In genomic region chr9:131037336-131038255, GRCh38 we compare ENCODE assay signal across 15 cellular contexts. TPM values are rescaled to one million over a fixed set of nuclear protein-coding genes. Genes with fewer than 3 reads are reported as not detected.
DNase-seq lines count a peak whose midpoint lies in the region; ATAC-seq and TF ChIP-seq lines count a peak whose summit lies in the region.
"Had no signal": no experiment of that assay in that cellular context is flagged by ENCODE, and none has a peak within 500 bp of the region (broad histone marks: within the 10 kb centered on the region; RNA-seq: fewer than 3 reads in every experiment).

No MANE protein-coding gene starts in this region.

- H3K9ac ChIP-seq in H9 (ENCODE audit: extremely low read depth, insufficient read length, low read length), result no peak overlapping the region

- no peak overlapping the region for H3K18ac ChIP-seq in H9 (ENCODE audit: insufficient read length, low read depth, low read length)

- no peak overlapping the region for H3K56ac ChIP-seq in H9 (ENCODE audit: insufficient read length, low read depth, low read length)

- H4K5ac ChIP-seq in H9 (ENCODE audit: insufficient read length, low read depth, low read length), result no peak overlapping the region

- H4K20me1 ChIP-seq in H9 (ENCODE audit: control insufficient read depth, insufficient read depth, insufficient read length), result no peaks in the 10 kb centered on the region

- H3K27me3 Mint-ChIP-seq in H9 (ENCODE audit: low read depth), result no peaks in the 10 kb centered on the region
- peaks cover 42 to 74% of the 10 kb centered on the region in 2 donors for H3K27me3 Mint-ChIP-seq in effector memory CD8-positive, alpha-beta T cell
- peaks cover 25% of the 10 kb centered on the region for H3K27me3 Mint-ChIP-seq in activated T-helper 17 cell treated with anti-CD3 and anti-CD28 coated beads, Interleukin-2, amount 50 U/mL, for 72 hours

- peaks cover 4% of the 10 kb centered on the region for H3K23me2 ChIP-seq in H9 (ENCODE audit: insufficient read length, low read depth, low read length, poor library complexity, severe bottlenecking)

- TF ChIP-seq POLR2A in spleen (IDR thresholded peaks at IDR 0.05), result no peak

- no peak overlapping the region for H3K4me2 ChIP-seq in H9 (ENCODE audit: insufficient read depth, insufficient read length, low read length)

- intact Hi-C loops in right cardiac atrium (cut with DNase I) (no loop called here), spleen (cut with DNase I; ENCODE audit: low total_unique reads) (no loop called here)

- no peak overlapping the region for H3K4me3 ChIP-seq in right cardiac atrium (ENCODE audit: low read length)
- H3K4me3 ChIP-seq in spleen, result no peak overlapping the region
- H3K4me3 ChIP-seq: esophagus muscularis mucosa, Peyer's patch, stomach had no signal

- no peak overlapping the region for H3T11ph ChIP-seq in H9 (ENCODE audit: low read length)

- no peak overlapping the region; the same call in 1 of the 2 replicates for H3K14ac ChIP-seq in H9 (ENCODE audit: insufficient read depth, low read length)

- no peaks in the 10 kb centered on the region for H3K4me1 Mint-ChIP-seq in H9
- peaks cover 0 to 3% of the 10 kb centered on the region in 2 donors for H3K4me1 Mint-ChIP-seq in effector memory CD8-positive, alpha-beta T cell (ENCODE audit: low read depth in 2 of 2)
- H3K4me1 Mint-ChIP-seq in activated T-helper 17 cell treated with anti-CD3 and anti-CD28 coated beads, Interleukin-2, amount 50 U/mL, for 72 hours, result no peaks in the 10 kb centered on the region

- H3K9me3 ChIP-seq in H9 (ENCODE audit: control insufficient read depth, low read depth, low read length) (no peaks in the 10 kb centered on the region), right cardiac atrium (ENCODE audit: control insufficient read depth, low read length) (no peaks in the 10 kb centered on the region), spleen (no peaks in the 10 kb centered on the region)
- H3K9me3 ChIP-seq: esophagus muscularis mucosa, Peyer's patch, stomach had no signal

- H3K27me3 ChIP-seq in H9 (ENCODE audit: insufficient read depth, low read length) (no peaks in the 10 kb centered on the region), right cardiac atrium (ENCODE audit: control insufficient read depth, insufficient read depth) (no peaks in the 10 kb centered on the region), spleen (replicated peaks in 1 of 7) (peaks cover 0 to 17% (median 0%) of the 10 kb centered on the region in 7 donors)
- H3K27me3 ChIP-seq: esophagus muscularis mucosa, Peyer's patch had no signal

- H3K4me1 ChIP-seq in H9 (ENCODE audit: insufficient read depth, low read length), result no peaks in the 10 kb centered on the region
- peaks cover 9% of the 10 kb centered on the region for H3K4me1 ChIP-seq in right cardiac atrium (ENCODE audit: control insufficient read depth, insufficient read depth, low read length)
- peaks cover 0 to 18% (median 1%) of the 10 kb centered on the region in 6 donors for H3K4me1 ChIP-seq in spleen

- H3K79me1 ChIP-seq in H9 (ENCODE audit: insufficient read depth, low read depth, low read length, poor library complexity, severe bottlenecking), result no peaks in the 10 kb centered on the region

- H3K36me3 ChIP-seq in spleen, result no peaks in the 10 kb centered on the region
- H3K36me3 ChIP-seq: esophagus muscularis mucosa, Peyer's patch, stomach had no signal

- no peak overlapping the region for H2BK120ac ChIP-seq in H9 (ENCODE audit: low read depth, low read length, poor library complexity, severe bottlenecking)

- DNase-seq in H9 (no peak), astrocyte of the hippocampus (ENCODE audit: low read depth, low spot score) (peak; percentile 36), right cardiac atrium (peak in 2 of 3 donors; percentile 31 to 61), spleen (no peak), middle frontal gyrus (ENCODE audit: extremely low spot score, low spot score) (no peak)
- DNase-seq in effector memory CD8-positive, alpha-beta T cell, result no peak
- DNase-seq: activated CD8-positive, alpha-beta T cell treated with anti-CD3 and anti-CD28 coated beads for 36 hours; activated naive CD4-positive, alpha-beta T cell treated with Interleukin-2 at 50 U/mL for 16 hours; CD4-positive, alpha-beta T cell; stomach had no signal

- ATAC-seq in right cardiac atrium, result peak; percentile 32 to 50
- no peak for ATAC-seq in effector memory CD8-positive, alpha-beta T cell (replicated peaks)
- no peak for ATAC-seq in HG02885 (IDR thresholded peaks at IDR 0.05; ENCODE audit: poor library complexity, unreplicated experiment)
- no peak for ATAC-seq in activated T-helper 17 cell treated with anti-CD3 and anti-CD28 coated beads, Interleukin-2, amount 50 U/mL, for 72 hours (replicated peaks)
- ATAC-seq: activated CD8-positive, alpha-beta T cell treated with anti-CD3 and anti-CD28 coated beads for 36 hours had no signal

- TF ChIP-seq CTCF in H9 (conservative IDR thresholded peaks at IDR 0.05), result no peak
- no peak for TF ChIP-seq CTCF in spleen (IDR thresholded peaks at IDR 0.05 in 8 of 11, conservative IDR thresholded peaks at IDR 0.05 in 3 of 11)

- H3K9me3 Mint-ChIP-seq in H9, result no peaks in the 10 kb centered on the region
- H3K9me3 Mint-ChIP-seq in effector memory CD8-positive, alpha-beta T cell, result no peaks in the 10 kb centered on the region
- H3K9me3 Mint-ChIP-seq in activated T-helper 17 cell treated with anti-CD3 and anti-CD28 coated beads, Interleukin-2, amount 50 U/mL, for 72 hours, result no peaks in the 10 kb centered on the region
- H3K9me3 Mint-ChIP-seq: activated CD8-positive, alpha-beta T cell treated with anti-CD3 and anti-CD28 coated beads for 36 hours; CD4-positive, alpha-beta T cell had no signal

- no peak overlapping the region for H3K4ac ChIP-seq in H9 (ENCODE audit: low read depth, low read length)

- H2AK5ac ChIP-seq in H9 (ENCODE audit: insufficient read length, low read length), result no peak overlapping the region

- no peak overlapping the region for H3K4me3 Mint-ChIP-seq in H9
- H3K4me3 Mint-ChIP-seq in effector memory CD8-positive, alpha-beta T cell, result no peak overlapping the region
- no peak overlapping the region for H3K4me3 Mint-ChIP-seq in activated T-helper 17 cell treated with anti-CD3 and anti-CD28 coated beads, Interleukin-2, amount 50 U/mL, for 72 hours
- H3K4me3 Mint-ChIP-seq: activated CD8-positive, alpha-beta T cell treated with anti-CD3 and anti-CD28 coated beads for 36 hours; CD4-positive, alpha-beta T cell had no signal

- H3K23ac ChIP-seq in H9 (ENCODE audit: insufficient read length, low read depth, low read length), result no peak overlapping the region

- WGBS in H9 (ENCODE audit: extremely low coverage, insufficient read length, low lambda C conversion rate), result no CpG with 5 or more reads among the region's 26 CpGs
- 30% methylated on average over 26 of the region's 26 CpGs for WGBS in right cardiac atrium
- WGBS in spleen, 5 donors, result 49 to 66% (median 60%) methylated on average over 26 of the region's 26 CpGs

- peak overlapping the region; percentile 65 to 95 (median 94); a peak in 4 of 7 replicates for H3K27ac Mint-ChIP-seq in H9
- no peak overlapping the region for H3K27ac Mint-ChIP-seq in effector memory CD8-positive, alpha-beta T cell
- no peak overlapping the region for H3K27ac Mint-ChIP-seq in activated T-helper 17 cell treated with anti-CD3 and anti-CD28 coated beads, Interleukin-2, amount 50 U/mL, for 72 hours
- H3K27ac Mint-ChIP-seq: activated CD8-positive, alpha-beta T cell treated with anti-CD3 and anti-CD28 coated beads for 36 hours; CD4-positive, alpha-beta T cell had no signal

- H2BK15ac ChIP-seq in H9 (ENCODE audit: low read depth, low read length), result no peak overlapping the region

- H2BK12ac ChIP-seq in H9 (ENCODE audit: insufficient read length, low read depth, low read length), result no peak overlapping the region

- no peak overlapping the region for H2BK5ac ChIP-seq in H9 (ENCODE audit: insufficient read length, low read length)

- peaks cover 0 to 6% (median 2%) of the 10 kb centered on the region in 3 experiments; a peak in 3 of 7 replicates for H3K36me3 Mint-ChIP-seq in H9 (ENCODE audit: insufficient read depth in 1 of 3, low read depth in 3 of 3)
- H3K36me3 Mint-ChIP-seq in effector memory CD8-positive, alpha-beta T cell (ENCODE audit: insufficient read depth), result no peaks in the 10 kb centered on the region
- no peaks in the 10 kb centered on the region for H3K36me3 Mint-ChIP-seq in activated T-helper 17 cell treated with anti-CD3 and anti-CD28 coated beads, Interleukin-2, amount 50 U/mL, for 72 hours (ENCODE audit: low read depth)

- no peak overlapping the region for H4K8ac ChIP-seq in H9 (replicated peaks; ENCODE audit: insufficient read length, low read depth, low read length)

- no peaks in the 10 kb centered on the region for H3K79me2 ChIP-seq in H9 (ENCODE audit: insufficient read depth, low read length)

- no peak overlapping the region for H4K91ac ChIP-seq in H9 (ENCODE audit: insufficient read length, low read depth, low read length)

- H2AFZ ChIP-seq in H9 (ENCODE audit: low read length), result no peak overlapping the region

- no peak overlapping the region for H2BK20ac ChIP-seq in H9 (ENCODE audit: low read depth, low read length, poor library complexity, severe bottlenecking)

- no peak overlapping the region for H3K27ac ChIP-seq in H9 (ENCODE audit: insufficient read length, low read depth, low read length)
- H3K27ac ChIP-seq in right cardiac atrium (ENCODE audit: low read length), result peak overlapping the region; percentile 66
- peak overlapping the region in 5 of 8 donors; percentile 40 to 69 (median 55) for H3K27ac ChIP-seq in spleen
- H3K27ac ChIP-seq: Peyer's patch, stomach had no signal

RNA-seq across cellular contexts. Expression of gene LAMC3, which starts 28.6 kb away (rescaled TPM):
- 21.7 and 21.9 TPM in 2 replicates for total RNA-seq in H9 (2021)
- total RNA-seq in right cardiac atrium, result 1 to 10 TPM in 3 of 4 donors, under 1 TPM in 1; 0.51 to 2.6 (median 1.5) TPM
- polyA plus RNA-seq in right cardiac atrium, result 1.4 TPM
- 10 to 100 TPM; 11.7 to 79.5 (median 36.2) TPM for total RNA-seq in spleen
- 10 to 100 TPM in 2 of 3 donors, 1 to 10 TPM in 1; 9.1 to 30.1 (median 20.5) TPM for polyA plus RNA-seq in spleen
- total RNA-seq in activated T-helper 17 cell treated with anti-CD3 and anti-CD28 coated beads, Interleukin-2, amount 50 U/mL, for 72 hours, result under 1 TPM; 0.11 to 0.45 TPM
- total RNA-seq: LHCN-M2 had no signal

RNA-seq across cellular contexts. Expression of gene AIF1L, which starts 58.7 kb away (rescaled TPM):
- 122 and 126 TPM in 2 replicates for total RNA-seq in H9 (2021)
- 10 to 100 TPM in 3 of 4 donors, 1 to 10 TPM in 1; 6.9 to 22.7 (median 16.5) TPM for total RNA-seq in right cardiac atrium
- polyA plus RNA-seq in right cardiac atrium, result 15.7 TPM
- total RNA-seq in spleen, result 100 to 1,000 TPM; 141 to 596 (median 254) TPM
- polyA plus RNA-seq in spleen, result 100 to 1,000 TPM in 1 of 3 donors, 10 to 100 TPM in 2; 47.4 to 251 (median 59.4) TPM
- total RNA-seq in activated T-helper 17 cell treated with anti-CD3 and anti-CD28 coated beads, Interleukin-2, amount 50 U/mL, for 72 hours, result 1 to 10 TPM; 1.5 to 1.7 TPM
- total RNA-seq: CD4-positive, alpha-beta T cell; LHCN-M2 had no signal

Comparison
In these comparisons a context has a peak if more than half of its experiments do, and no peak if none do; other contexts are left out.
1. DNase-seq: peak in astrocyte of the hippocampus (single experiment) and right cardiac atrium (2 of 3); none in H9 (single experiment), spleen (single experiment), middle frontal gyrus (single experiment) and effector memory CD8-positive, alpha-beta T cell (0 of 3).
2. H3K27ac Mint-ChIP-seq: peak in H9 (3 of 3); none in effector memory CD8-positive, alpha-beta T cell (0 of 2) and activated T-helper 17 cell treated with anti-CD3 and anti-CD28 coated beads, Interleukin-2, amount 50 U/mL, for 72 hours (single experiment).
3. ATAC-seq: peak in right cardiac atrium (2 of 2); none in effector memory CD8-positive, alpha-beta T cell (single experiment), HG02885 (single experiment) and activated T-helper 17 cell treated with anti-CD3 and anti-CD28 coated beads, Interleukin-2, amount 50 U/mL, for 72 hours (single experiment).